Comparison of ENCODE assay signal across 14 cellular contexts in the genomic region with DNA sequence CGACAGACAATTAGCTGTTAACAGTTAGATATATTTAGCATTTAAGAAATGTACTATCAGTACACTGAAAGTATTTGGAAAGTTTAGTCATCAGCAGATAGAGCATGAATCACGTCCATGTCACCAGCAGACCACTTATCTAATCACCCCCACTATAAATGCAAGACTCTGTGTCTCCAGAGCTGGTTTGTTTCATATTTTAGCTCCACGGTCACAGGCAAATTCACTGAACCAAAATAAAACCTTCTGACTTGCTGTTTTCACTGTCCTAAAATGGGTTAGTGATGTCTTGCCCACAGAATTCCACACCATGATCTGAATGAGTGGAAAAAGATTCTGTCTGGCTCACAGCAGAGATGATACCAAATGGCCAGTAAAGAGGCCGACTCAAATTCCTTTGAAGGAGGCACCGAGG.
A peak's percentile ranks its signal among the peaks of the same experiment; 100 is the strongest.
DNase-seq lines count a peak whose midpoint lies in the region; ATAC-seq and TF ChIP-seq lines count a peak whose summit lies in the region.
"Had no signal": no experiment of that assay in that cellular context is flagged by ENCODE, and none has a peak within 500 bp of the region (broad histone marks: within the 10 kb centered on the region; RNA-seq: fewer than 3 reads in every experiment).

No MANE protein-coding gene starts in this region.

- peaks cover 91% of the 10 kb centered on the region for H3K4me1 ChIP-seq in GM23248 (ENCODE audit: insufficient read depth)
- peaks cover 36 to 59% of the 10 kb centered on the region in 2 donors for H3K4me1 ChIP-seq in adrenal gland (replicated peaks in 1 of 2)
- peaks cover 0 to 66% (median 22%) of the 10 kb centered on the region in 12 donors for H3K4me1 ChIP-seq in heart left ventricle
- peaks cover 3 to 4% of the 10 kb centered on the region in 2 experiments for H3K4me1 ChIP-seq in trophoblast cell (ENCODE audit: control insufficient read depth in 1 of 2, insufficient read depth in 2 of 2, low read length in 2 of 2)
- H3K4me1 ChIP-seq: upper lobe of right lung had no signal

- H3K18ac ChIP-seq in trophoblast cell (ENCODE audit: low read length), result no peak overlapping the region

- H3K14ac ChIP-seq in trophoblast cell (ENCODE audit: low read length), result no peak overlapping the region

- H3K36me3 ChIP-seq in GM23248 (ENCODE audit: low read depth) (no peaks in the 10 kb centered on the region), adrenal gland (replicated peaks in 1 of 2) (no peaks in the 10 kb centered on the region), heart left ventricle (no peaks in the 10 kb centered on the region), trophoblast cell (ENCODE audit: control insufficient read depth in 1 of 2, insufficient read depth in 2 of 2, low read length in 2 of 2) (no peaks in the 10 kb centered on the region)
- H3K36me3 ChIP-seq: upper lobe of right lung had no signal

- TF ChIP-seq POLR2A in adrenal gland (IDR thresholded peaks at IDR 0.05) (peak in 1 of 2 donors; percentile 63), heart left ventricle (IDR thresholded peaks at IDR 0.05) (peak in 1 of 2 donors; percentile 52)

- no peaks in the 10 kb centered on the region for H3K9me2 ChIP-seq in GM23248 (ENCODE audit: insufficient read depth)

- in situ Hi-C loops in GM23248 (cut with MboI), result no loop called here

- ATAC-seq in heart left ventricle, result peak; percentile 86 to 94 (median 88)
- ATAC-seq: activated T-cell treated with anti-CD3 and anti-CD28 coated beads, Interleukin-2, amount 50 U/mL, for 4 hours; upper lobe of right lung had no signal

- WGBS in GM23248 (ENCODE audit: low coverage in 1 of 2, low lambda C conversion rate in 2 of 2, missing lambda C conversion rate in 2 of 2), 2 experiments, result 9 to 11% methylated on average over 5 of the region's 5 CpGs
- WGBS in adrenal gland, 4 donors, result 21 to 34% (median 26%) methylated on average over 5 of the region's 5 CpGs
- 12 to 20% (median 15%) methylated on average over 5 of the region's 5 CpGs for whole genome bisulfite sequencing in heart left ventricle, 4 donors
- no CpG with 5 or more reads among the region's 5 CpGs for WGBS in trophoblast cell (ENCODE audit: extremely low coverage, insufficient coverage, insufficient read length)

- H3K4me2 ChIP-seq in GM23248 (ENCODE audit: unreplicated experiment) (peak overlapping the region; percentile 75), trophoblast cell (ENCODE audit: low read length) (no peak overlapping the region)

- H2BK5ac ChIP-seq in trophoblast cell (ENCODE audit: low read depth, low read length, poor library complexity), result no peak overlapping the region

- H3K4me3 ChIP-seq in GM23248, result peak overlapping the region; percentile 59
- H3K4me3 ChIP-seq in adrenal gland, result no peak overlapping the region
- no peak overlapping the region for H3K4me3 ChIP-seq in heart left ventricle
- H3K4me3 ChIP-seq in trophoblast cell (ENCODE audit: low read depth, low read length), result no peak overlapping the region
- H3K4me3 ChIP-seq: upper lobe of right lung had no signal

- H3K9me3 ChIP-seq in GM23248 (ENCODE audit: low read depth) (no peaks in the 10 kb centered on the region), adrenal gland (replicated peaks in 1 of 3) (no peaks in the 10 kb centered on the region), heart left ventricle (no peaks in the 10 kb centered on the region), trophoblast cell (ENCODE audit: insufficient read depth, low read depth, low read length) (no peaks in the 10 kb centered on the region)
- H3K9me3 ChIP-seq: upper lobe of right lung had no signal

- H4K8ac ChIP-seq in trophoblast cell (ENCODE audit: low read depth, low read length), result no peak overlapping the region

- H3K9ac ChIP-seq in GM23248 (peak overlapping the region; percentile 70), trophoblast cell (ENCODE audit: low read length) (no peak overlapping the region)

- DNase-seq in GM23248, result peak; percentile 81
- peak in 3 of 7 donors; percentile 33 to 51 (median 44) for DNase-seq in adrenal gland
- DNase-seq in heart left ventricle, result no peak
- peak in 1 of 2 donors; percentile 51 for DNase-seq in trophoblast cell
- DNase-seq in NCI-H1092 (lab: John Stamatoyannopoulos, UW), result no peak
- DNase-seq in NCI-H510A treated with DMSO at 0.1 percent for 48 hours (lab: John Stamatoyannopoulos, UW), result no peak
- no peak for DNase-seq in NCI-H2171 (lab: John Stamatoyannopoulos, UW)
- no peak for DNase-seq in activated naive CD4-positive, alpha-beta T cell (lab: John Stamatoyannopoulos, UW)
- DNase-seq: activated T-cell treated with anti-CD3 and anti-CD28 coated beads, Interleukin-2, amount 50 U/mL, for 4 hours; DMS79 treated with DMSO at 0.1 percent for 48 hours; MV-4-11; NK-92 treated with Interleukin-12 subunit alpha and Interleukin-12 subunit beta, amount 100 ng/mL, for 24 hours; nucleus accumbens; upper lobe of right lung had no signal

- H3K23ac ChIP-seq in trophoblast cell (ENCODE audit: low read length), result no peak overlapping the region

- H3F3A ChIP-seq in GM23248 (ENCODE audit: insufficient read depth), result peaks cover 75% of the 10 kb centered on the region

- H4K91ac ChIP-seq in trophoblast cell (ENCODE audit: low read depth, low read length), result no peak overlapping the region

- H3K27me3 ChIP-seq in GM23248 (replicated peaks; ENCODE audit: insufficient read depth) (no peaks in the 10 kb centered on the region), adrenal gland (no peaks in the 10 kb centered on the region), heart left ventricle (no peaks in the 10 kb centered on the region), trophoblast cell (ENCODE audit: insufficient read depth, low read length) (no peaks in the 10 kb centered on the region)
- H3K27me3 ChIP-seq: upper lobe of right lung had no signal

- H3K79me2 ChIP-seq in GM23248 (ENCODE audit: insufficient read depth), result peaks cover 82% of the 10 kb centered on the region
- no peaks in the 10 kb centered on the region for H3K79me2 ChIP-seq in trophoblast cell (ENCODE audit: control insufficient read depth, insufficient read depth, low read length, poor library complexity)

- H3K79me1 ChIP-seq in trophoblast cell (ENCODE audit: low read length), result no peaks in the 10 kb centered on the region

- H2AK5ac ChIP-seq in trophoblast cell (ENCODE audit: low read length), result no peak overlapping the region

- no peak overlapping the region for H2BK120ac ChIP-seq in trophoblast cell (ENCODE audit: insufficient read depth, low read length, poor library complexity)

- H2AFZ ChIP-seq in GM23248 (peak overlapping the region; percentile 25), trophoblast cell (ENCODE audit: insufficient read depth, low read length, poor library complexity) (no peak overlapping the region)

- intact Hi-C loops in adrenal gland (cut with DNase I) (no loop called here), heart left ventricle (cut with DNase I) (loop anchor here in 6 of 10 donors (1.0 to 10.0 kb wide), 6 partner anchors 53 to 65 kb away; a partner anchor contains a TSS)

- H3K27ac ChIP-seq in GM23248 (peak overlapping the region; percentile 94), adrenal gland (peak overlapping the region in 4 of 5 donors; percentile 54 to 77 (median 65)), heart left ventricle (peak overlapping the region; percentile 60 to 97 (median 84)), trophoblast cell (ENCODE audit: low read depth, low read length) (peak overlapping the region; percentile 55)
- H3K27ac ChIP-seq: upper lobe of right lung had no signal

- H4K20me1 ChIP-seq in GM23248 (ENCODE audit: insufficient read depth), result no peaks in the 10 kb centered on the region

- H4K12ac ChIP-seq in trophoblast cell (ENCODE audit: low read depth, low read length), result no peak overlapping the region

- H3K4ac ChIP-seq in trophoblast cell (ENCODE audit: low read depth, low read length), result no peak overlapping the region

- H2BK12ac ChIP-seq in trophoblast cell (ENCODE audit: low read length), result no peak overlapping the region

- TF ChIP-seq CTCF in adrenal gland (IDR thresholded peaks at IDR 0.05) (no peak), heart left ventricle (IDR thresholded peaks at IDR 0.05) (no peak)

Comparison
In these comparisons a context has a peak if more than half of its experiments do, and no peak if none do; other contexts are left out.
1. intact Hi-C loops: an anchor here in heart left ventricle (1.0 to 10.0 kb wide); none called in adrenal gland.